ENCODE assay signal across 18 cellular contexts in the genomic region with DNA sequence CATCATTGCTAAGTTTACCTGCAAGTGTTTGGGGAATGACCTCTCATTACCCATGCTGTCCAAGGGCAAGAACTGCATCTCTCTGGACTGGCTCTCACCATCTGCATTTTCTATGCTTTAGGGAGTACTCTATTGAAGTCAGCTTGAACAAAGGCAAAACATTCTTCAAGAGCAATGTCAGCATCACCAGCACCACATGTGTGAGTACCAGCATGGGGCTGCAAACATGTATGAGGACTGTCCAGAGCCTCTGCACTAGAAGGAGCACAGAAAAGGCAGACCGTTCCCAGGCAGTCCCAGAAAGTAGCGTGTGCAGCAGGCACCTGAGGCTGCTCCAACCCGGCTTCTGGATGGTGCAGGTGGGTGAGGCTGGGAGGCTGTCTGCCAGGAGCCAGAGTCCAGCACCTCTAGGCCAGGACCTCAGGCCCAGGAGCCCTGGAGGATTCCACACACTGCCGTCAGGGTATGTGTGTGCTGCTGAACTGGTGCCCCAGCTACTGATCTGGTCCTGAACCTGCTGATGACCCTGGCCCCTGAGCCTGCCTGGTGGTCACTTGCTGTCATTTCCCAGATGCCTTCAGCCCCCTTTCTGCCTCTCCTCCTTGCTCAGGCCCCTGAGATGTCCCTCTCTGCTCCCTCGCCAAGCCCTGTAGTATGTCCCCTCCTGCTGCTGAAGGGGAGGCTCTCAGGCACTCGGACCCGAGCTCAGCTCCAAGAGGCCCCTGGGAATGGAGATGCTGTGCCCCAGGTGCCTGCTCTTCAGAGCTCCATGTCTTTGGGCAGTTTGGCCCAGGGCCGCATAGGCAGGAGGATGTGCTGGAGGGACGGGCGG. TPM values are rescaled to one million over a fixed set of nuclear protein-coding genes. Genes with fewer than 3 reads are reported as not detected.
"Had no signal": no experiment of that assay in that cellular context is flagged by ENCODE, and none has a peak within 500 bp of the region (broad histone marks: within the 10 kb centered on the region; RNA-seq: fewer than 3 reads in every experiment).

No MANE protein-coding gene starts in this region.

- H3K9me3 ChIP-seq: ascending aorta, body of pancreas, MG63 had no signal

- H3K27me3 ChIP-seq: ascending aorta, body of pancreas, MG63 had no signal

- H3K4me1 ChIP-seq: body of pancreas had no signal

- H3K27ac ChIP-seq: ascending aorta, body of pancreas had no signal

- ATAC-seq: body of pancreas had no signal

- H3K4me3 ChIP-seq: ascending aorta, body of pancreas, MG63 had no signal

- DNase-seq: activated CD4-positive, alpha-beta memory T cell treated with anti-CD3 and anti-CD28 coated beads, Interleukin-2, amount 10 ng/mL, durations not matched to agents 7 days and 5 days; activated CD4-positive, alpha-beta T cell treated with anti-CD3 and anti-CD28 coated beads for 1 hour; activated CD4-positive, alpha-beta T cell treated with anti-CD3 and anti-CD28 coated beads, Interleukin-2, amount 10 ng/mL, durations not matched to agents 24 days and 14 days; activated naive CD4-positive, alpha-beta T cell treated with anti-CD3 and anti-CD28 coated beads, Interleukin-2, amount 50 U/mL, for 16 hours; amniotic stem cell; body of pancreas; MG63; NCI-H1105 treated with DMSO at 0.1 percent for 48 hours; NCI-H1436 treated with DMSO at 0.1 percent for 48 hours; NCI-H187; NCI-H2081; NCI-H446; NCI-H524; SHP77 treated with DMSO at 0.1 percent for 48 hours had no signal

- H3K36me3 ChIP-seq: ascending aorta, MG63 had no signal

RNA-seq across cellular contexts. Expression of gene ANTXRL, which starts 20.7 kb away (rescaled TPM):
- total RNA-seq: activated CD4-positive, alpha-beta memory T cell treated with anti-CD3 and anti-CD28 coated beads, Interleukin-2, amount 10 ng/mL, durations not matched to agents 7 days and 5 days; activated CD4-positive, alpha-beta T cell treated with anti-CD3 and anti-CD28 coated beads, Interleukin-2, amount 10 ng/mL, durations not matched to agents 24 days and 14 days; activated CD8-positive, alpha-beta memory T cell treated with anti-CD3 and anti-CD28 coated beads for 36 hours; ascending aorta; body of pancreas; bronchial epithelial cell; SK-MEL-5 had no signal
